Comparison of ENCODE assay signal across 10 cellular contexts in genomic region chr19:16383584-16384161, GRCh38. TPM values are rescaled to one million over a fixed set of nuclear protein-coding genes. Genes with fewer than 3 reads are reported as not detected.
DNase-seq lines count a peak whose midpoint lies in the region; ATAC-seq, FAIRE-seq and TF ChIP-seq lines count a peak whose summit lies in the region.
"Had no signal": no experiment of that assay in that cellular context is flagged by ENCODE, and none has a peak within 500 bp of the region (broad histone marks: within the 10 kb centered on the region; RNA-seq: fewer than 3 reads in every experiment).

No MANE protein-coding gene starts in this region.

- H3K4me2 ChIP-seq in GM12878 (ENCODE audit: control insufficient read depth, insufficient read depth) = peak overlapping the region; percentile 38; the same call in 1 of the 2 replicates

- in situ Hi-C loops in GM12878 (cut with MboI) = loop anchor here (25.0 kb wide), 1 partner anchor 746 kb away; the partner anchor contains the start of gene CYP4F3

- peak overlapping the region; percentile 58 for H3K4me3 Mint-ChIP-seq in activated naive CD4-positive, alpha-beta T cell treated with anti-CD3 and anti-CD28 coated beads, Interleukin-2, amount 50 U/mL, for 24 hours
- H3K4me3 Mint-ChIP-seq: nephron progenitor cell had no signal

- ATAC-seq in GM12878 (peak; percentile 11; the same call in 2 of the 3 replicates), upper lobe of left lung (ENCODE audit: low FRiP score in 2 of 2) (no peak)

- H3K27ac ChIP-seq in GM12878 (ENCODE audit: control insufficient read depth, insufficient read depth) (peak overlapping the region; percentile 60), muscle layer of colon (ENCODE audit: low read depth, low read length) (peak overlapping the region; percentile 70), upper lobe of left lung (peak overlapping the region; percentile 34 to 86 (median 78))
- H3K27ac ChIP-seq: BLaER1 had no signal

- H3K4me3 ChIP-seq in GM12878 (no peak overlapping the region), muscle layer of colon (ENCODE audit: low read depth in 1 of 2, low read length in 2 of 2) (no peak overlapping the region), upper lobe of left lung (no peak overlapping the region)
- H3K4me3 ChIP-seq: BLaER1 had no signal

- no peaks in the 10 kb centered on the region for H3K27me3 Mint-ChIP-seq in activated naive CD4-positive, alpha-beta T cell treated with anti-CD3 and anti-CD28 coated beads, Interleukin-2, amount 50 U/mL, for 24 hours

- TF ChIP-seq POLR2A in GM12878 (IDR thresholded peaks at IDR 0.05; ENCODE audit: low read depth, low read length) (no peak), upper lobe of left lung (IDR thresholded peaks at IDR 0.05) (no peak)

- no peaks in the 10 kb centered on the region for H3K9me3 Mint-ChIP-seq in activated naive CD4-positive, alpha-beta T cell treated with anti-CD3 and anti-CD28 coated beads, Interleukin-2, amount 50 U/mL, for 24 hours

- H3K36me3 Mint-ChIP-seq in activated naive CD4-positive, alpha-beta T cell treated with anti-CD3 and anti-CD28 coated beads, Interleukin-2, amount 50 U/mL, for 24 hours = peaks cover 26% of the 10 kb centered on the region

- no peak overlapping the region for H2AFZ ChIP-seq in GM12878 (ENCODE audit: control insufficient read depth, low read depth, low read length)

- no peak overlapping the region for H3K27ac Mint-ChIP-seq in activated naive CD4-positive, alpha-beta T cell treated with anti-CD3 and anti-CD28 coated beads, Interleukin-2, amount 50 U/mL, for 24 hours

- no TSS peak for BruUV-seq in GM12878 (replicated peaks; lab: Mats Ljungman, UMichigan)

- 54% methylated on average over 21 of the region's 21 CpGs for WGBS in GM12878 (ENCODE audit: insufficient coverage, insufficient replicate concordance, low lambda C conversion rate, missing lambda C conversion rate)
- WGBS in upper lobe of left lung, 2 donors = 90% methylated on average over 20 of the region's 21 CpGs; no CpG with 5 or more reads in 1 of the 2 donors

- H3K79me2 ChIP-seq in GM12878 (ENCODE audit: control insufficient read depth, insufficient read depth, low read length) = no peaks in the 10 kb centered on the region

- DNase-seq in activated naive CD4-positive, alpha-beta T cell treated with Interleukin-2 at 50 U/mL for 16 hours = no peak
- DNase-seq in GM12878 (ENCODE audit: low read depth, low spot score) = no peak
- DNase-seq in upper lobe of left lung = no peak
- no peak for DNase-seq in OCI-M1 (lab: John Stamatoyannopoulos, UW)
- DNase-seq in NCI-H1417 (lab: John Stamatoyannopoulos, UW) = no peak
- no peak for DNase-seq in NCI-H1930 (lab: John Stamatoyannopoulos, UW)

- H3K9ac ChIP-seq in GM12878 (ENCODE audit: control insufficient read depth, insufficient read depth, low read length) (no peak overlapping the region; the same call in 1 of the 2 replicates), muscle layer of colon (ENCODE audit: low read length) (peak overlapping the region; percentile 25)

- intact Hi-C loops in GM12878 (cut with micrococcal nuclease; ENCODE audit: unreplicated experiment) = loop anchor here (1.0 kb wide), 1 partner anchor 136 kb away; no protein-coding TSS in a partner anchor

- no peak for TF ChIP-seq RAD21 in GM12878 (IDR thresholded peaks at IDR 0.05; ENCODE audit: insufficient read depth, low read depth, low read length)

- TF ChIP-seq EP300 in GM12878 (IDR thresholded peaks at IDR 0.05; ENCODE audit: borderline replicate concordance in 1 of 2, control insufficient read depth in 1 of 2, low read depth in 2 of 2, low read length in 2 of 2) = no peak
- TF ChIP-seq EP300 in upper lobe of left lung (IDR thresholded peaks at IDR 0.05) = no peak

- H3K36me3 ChIP-seq in GM12878 (ENCODE audit: control insufficient read depth in 2 of 2, insufficient read depth in 2 of 2, low read length in 1 of 2) (peaks cover 7 to 19% of the 10 kb centered on the region in 2 experiments; a peak in 3 of 4 replicates), muscle layer of colon (ENCODE audit: insufficient read depth, low read length) (peaks cover 31% of the 10 kb centered on the region), upper lobe of left lung (peaks cover 0 to 32% (median 22%) of the 10 kb centered on the region in 4 donors)

- RAD21 ChIA-PET in GM12878 (lab: Charles Lee; ENCODE audit: unreplicated experiment) = interaction anchor here (0.7 to 4.4 kb wide), 18 partner anchors 9 to 342 kb away, joined by 3 to 81 read pairs (median 4); partner anchors contain the start of genes AP1M1, C19orf44 and CALR3

- no peaks in the 10 kb centered on the region for H3K9me3 ChIP-seq in GM12878 (replicated peaks; ENCODE audit: control insufficient read depth, insufficient read depth, low read length)
- no peaks in the 10 kb centered on the region for H3K9me3 ChIP-seq in muscle layer of colon (ENCODE audit: low read length)
- H3K9me3 ChIP-seq in upper lobe of left lung = no peaks in the 10 kb centered on the region
- H3K9me3 ChIP-seq: BLaER1 had no signal

- CTCF ChIA-PET in GM12878 (lab: Yijun Ruan, JAX) = interaction anchor here (0.6 to 5.1 kb wide), 18 partner anchors 11 to 1546 kb away, joined by 3 to 192 read pairs (median 9); partner anchors contain the start of gene FAM32A

- no peak for FAIRE-seq in GM12878 (lab: Jason Lieb, UNC)

- H3K27me3 ChIP-seq in GM12878 (replicated peaks in 1 of 2; ENCODE audit: control insufficient read depth in 2 of 2, insufficient read depth in 2 of 2, low read length in 1 of 2) = no peaks in the 10 kb centered on the region
- no peaks in the 10 kb centered on the region for H3K27me3 ChIP-seq in muscle layer of colon (ENCODE audit: control insufficient read depth in 1 of 2, insufficient read depth in 2 of 2, low read length in 2 of 2)
- H3K27me3 ChIP-seq in upper lobe of left lung = no peaks in the 10 kb centered on the region
- H3K27me3 ChIP-seq: BLaER1 had no signal

- peaks cover 66% of the 10 kb centered on the region for H3K4me1 Mint-ChIP-seq in activated naive CD4-positive, alpha-beta T cell treated with anti-CD3 and anti-CD28 coated beads, Interleukin-2, amount 50 U/mL, for 24 hours

- POLR2A ChIA-PET in GM12878 (lab: Charles Lee) = interaction anchor here (1.8 kb wide), 1 partner anchor 17 kb away, joined by 9 read pairs; no protein-coding TSS in a partner anchor

- SMC1A ChIA-PET in GM12878 (lab: Charles Lee; ENCODE audit: uncharacterized antibody, unreplicated experiment) = interaction anchor here (0.8 to 3.6 kb wide), 14 partner anchors 16 to 340 kb away, joined by 3 to 78 read pairs (median 5); partner anchors contain the start of gene KLF2

- peaks cover 25% of the 10 kb centered on the region for H3K4me1 ChIP-seq in GM12878 (ENCODE audit: control insufficient read depth, insufficient read depth, low read length)
- H3K4me1 ChIP-seq in muscle layer of colon (ENCODE audit: insufficient read depth, low read length) = peaks cover 28% of the 10 kb centered on the region
- H3K4me1 ChIP-seq in upper lobe of left lung = peaks cover 16 to 23% (median 21%) of the 10 kb centered on the region in 4 donors

- TF ChIP-seq CTCF in GM12878 (IDR thresholded peaks at IDR 0.05 in 2 of 3, conservative IDR thresholded peaks at IDR 0.05 in 1 of 3; ENCODE audit: control insufficient read depth in 2 of 3, extremely low read depth in 1 of 3, insufficient read depth in 1 of 3, low read depth in 3 of 3, low read length in 3 of 3) (no peak), upper lobe of left lung (IDR thresholded peaks at IDR 0.05) (peak in 2 of 6 experiments; percentile 7 to 12)

- no peaks in the 10 kb centered on the region for H4K20me1 ChIP-seq in GM12878 (ENCODE audit: control insufficient read depth, insufficient read depth)

TF ChIP-seq in GM12878, 131 proteins besides CTCF, POLR2A, EP300 and RAD21:
- TF ChIP-seq RB1 (IDR thresholded peaks at IDR 0.05; ENCODE audit: borderline replicate concordance) (0 out of 2 replicates have a peak, but pooled peaks have one; percentile 12), RCOR1 (conservative IDR thresholded peaks at IDR 0.05; ENCODE audit: low read depth, low read length) (no peak)
TF ChIP-seq in GM12878: peak in this region for 1.

RNA-seq across cellular contexts. Expression of gene KLF2, which starts 59.0 kb away (rescaled TPM):
- 1.0 and 2.7 TPM in 2 replicates for total RNA-seq in GM12878 (2013; cell fraction: nucleolus; rRNA removed)
- total RNA-seq in GM12878 (2014; rRNA removed) (3.2 and 4.4 TPM in 2 replicates), GM12878 (2014; rRNA removed; fragmentation: Illumina TruSeq; extraction: Trizol) (0.74 and 1.0 TPM in 2 replicates), GM12878 (2021) (12.4 and 13.7 TPM in 2 replicates), upper lobe of left lung (100 to 1,000 TPM in 2 of 6 donors, 10 to 100 TPM in 4; 26.2 to 298 (median 75.8) TPM)
- polyA plus RNA-seq in GM12878 (2011; ENCODE audit: low read depth) = 1.7 TPM
- polyA plus RNA-seq in GM12878 (2011; rRNA removed) (0.20 and 0.23 TPM in 2 replicates), GM12878 (2014; fragmentation: Illumina TruSeq; extraction: Trizol) (0.14 and 0.66 TPM in 2 replicates), GM12878 (2014; fragmentation: Nextera tagmentation; extraction: Ambion mirVana) (under 1 TPM; 0.16 to 0.71 TPM), GM12878 (2014; rRNA removed) (3.8 and 7.6 TPM in 2 replicates), GM12878 (2016; fragmentation: Nextera tagmentation; extraction: Ambion mirVana) (1 to 10 TPM in 1 of 2 experiments, under 1 TPM in 1; 1.00 to 1.8 TPM)
- 0.99 and 1.6 TPM in 2 replicates for polyA plus RNA-seq in GM12878 (2011; cell fraction: cytosol; rRNA removed)
- polyA plus RNA-seq in GM12878 (2011; cell fraction: nucleus; rRNA removed) = 3.2 and 8.0 TPM in 2 replicates
- 11.2 and 12.8 TPM in 2 replicates for polyA plus RNA-seq in GM12878 (2012)
- 0.15 and 0.31 TPM in 2 replicates for polyA minus RNA-seq in GM12878 (2011; rRNA and poly(A)+ RNA removed)
- polyA minus RNA-seq in GM12878 (2011; cell fraction: cytosol; rRNA and poly(A)+ RNA removed) = 1.5 TPM in 2 replicates
- 2.4 and 8.4 TPM in 2 replicates for polyA minus RNA-seq in GM12878 (2011; cell fraction: nucleus; rRNA and poly(A)+ RNA removed)
